ENCODE assay signal across 9 cellular contexts in the genomic region with DNA sequence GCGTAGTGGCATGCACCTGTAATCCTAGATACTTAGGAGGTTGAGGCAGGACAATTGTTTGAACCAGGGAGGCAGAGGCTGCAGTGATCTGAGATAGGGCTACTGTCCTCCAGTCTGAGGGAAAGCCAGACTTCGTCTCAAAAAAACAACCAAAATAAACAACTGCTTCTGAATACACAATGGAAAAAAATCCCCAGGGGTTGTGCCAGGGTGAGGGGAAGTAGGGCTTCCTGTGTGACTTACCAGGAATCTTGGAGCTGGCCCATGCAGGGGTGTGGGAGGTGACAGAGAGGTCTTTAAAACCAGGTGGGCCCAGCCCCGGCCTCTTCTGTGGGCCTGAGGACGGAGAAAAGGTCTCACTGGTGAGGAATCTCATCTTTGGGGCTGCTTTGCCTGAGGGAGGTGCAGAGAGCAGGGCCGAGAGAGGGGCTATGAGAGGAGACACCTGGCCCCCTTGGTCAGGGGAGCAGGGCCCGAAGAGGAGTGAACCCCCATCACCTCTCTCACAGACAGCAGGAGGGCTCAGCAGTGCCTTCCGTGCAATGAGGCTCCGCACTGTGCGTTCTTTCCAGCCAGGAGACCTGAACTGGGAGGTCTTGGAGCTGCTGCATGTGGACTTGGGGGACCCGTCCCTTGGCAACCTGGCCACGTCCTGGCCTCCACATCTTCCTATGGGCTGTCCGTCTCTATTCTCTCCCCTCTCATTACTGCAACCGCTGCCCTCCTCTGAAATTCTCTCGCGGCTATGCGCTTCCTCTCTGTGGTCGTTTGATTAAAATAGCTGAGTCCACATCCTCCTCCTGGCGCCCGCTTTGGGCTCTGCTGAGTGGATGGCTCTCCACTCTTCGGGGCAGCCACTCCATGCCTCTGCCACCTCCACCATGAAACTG. TPM values are rescaled to one million over a fixed set of nuclear protein-coding genes. Genes with fewer than 3 reads are reported as not detected.
DNase-seq lines count a peak whose midpoint lies in the region; ATAC-seq, FAIRE-seq and TF ChIP-seq lines count a peak whose summit lies in the region.
"Had no signal": no experiment of that assay in that cellular context is flagged by ENCODE, and none has a peak within 500 bp of the region (broad histone marks: within the 10 kb centered on the region; RNA-seq: fewer than 3 reads in every experiment).

No MANE protein-coding gene starts in this region.

- ATAC-seq in HG03354 (IDR thresholded peaks at IDR 0.05; ENCODE audit: poor library complexity, severe bottlenecking, unreplicated experiment) (peak; percentile 52), HG03025 (IDR thresholded peaks at IDR 0.05; ENCODE audit: low FRiP score, unreplicated experiment) (no peak)

- DNase-seq in GM12891 (ENCODE audit: insufficient read length, low spot score) (no peak), UCSD-AML1 (lab: John Stamatoyannopoulos, UW; ENCODE audit: unreplicated experiment) (peak; percentile 71), mesenteric fat pad (ENCODE audit: low spot score) (peak; percentile 81), NCI-H524 (lab: John Stamatoyannopoulos, UW) (no peak), SW 1271 (lab: John Stamatoyannopoulos, UW) (no peak)
- no peak for DNase-seq in activated CD4-positive, CD25-positive, alpha-beta regulatory T cell (lab: John Stamatoyannopoulos, UW)
- DNase-seq: left cardiac atrium had no signal

- TF ChIP-seq POLR2A in GM12891 (IDR thresholded peaks at IDR 0.05; ENCODE audit: low read depth, low read length): no peak

- peak; percentile 80 for FAIRE-seq in GM12891 (lab: Jason Lieb, UNC)

TF ChIP-seq in GM12891, 5 proteins besides CTCF, POLR2A, EP300 and RAD21:
- TF ChIP-seq SPI1 (IDR thresholded peaks at IDR 0.05; ENCODE audit: low read depth, low read length) (peak; percentile 86), POLR2AphosphoS5 (IDR thresholded peaks at IDR 0.05; ENCODE audit: low read depth, low read length) (no peak), POU2F2 (IDR thresholded peaks at IDR 0.05; ENCODE audit: low read depth, low read length) (0 out of 2 replicates have a peak, but pooled peaks have one; percentile 29)

RNA-seq across cellular contexts. Expression of a gene that starts 10.7 kb away (rescaled TPM):
- polyA plus RNA-seq in GM12891 (2012; ENCODE audit: low read depth, missing spikeins): 0.28 TPM
- 5.5 TPM for total RNA-seq in mesenteric fat pad

RNA-seq across cellular contexts. Expression of a gene that starts 38.6 kb away (rescaled TPM):
- polyA plus RNA-seq in GM12891 (2012; ENCODE audit: low read depth, missing spikeins): 0.22 TPM
- not detected for total RNA-seq in mesenteric fat pad
- total RNA-seq: left cardiac atrium had no signal

RNA-seq across cellular contexts. Expression of a gene that starts 58.4 kb away (rescaled TPM):
- not detected for polyA plus RNA-seq in GM12891 (2012; ENCODE audit: low read depth, missing spikeins)
- total RNA-seq in mesenteric fat pad: not detected
- total RNA-seq: left cardiac atrium had no signal

Comparison
In these comparisons a context has a peak if more than half of its experiments do, and no peak if none do; other contexts are left out.
1. DNase-seq: peak in UCSD-AML1 (single experiment) and mesenteric fat pad (single experiment); none in GM12891 (single experiment), NCI-H524 (0 of 2), SW 1271 (0 of 2) and activated CD4-positive, CD25-positive, alpha-beta regulatory T cell (0 of 4).